Comparison of ENCODE assay signal across 24 cellular contexts in genomic region chr2:126785862-126786261, GRCh38.
DNase-seq lines count a peak whose midpoint lies in the region; ATAC-seq and TF ChIP-seq lines count a peak whose summit lies in the region.
"Had no signal": no experiment of that assay in that cellular context is flagged by ENCODE, and none has a peak within 500 bp of the region (broad histone marks: within the 10 kb centered on the region; RNA-seq: fewer than 3 reads in every experiment).

No MANE protein-coding gene starts in this region.

- peak overlapping the region; percentile 31 for H3K27ac Mint-ChIP-seq in activated naive CD4-positive, alpha-beta T cell treated with anti-CD3 and anti-CD28 coated beads, Interleukin-2, amount 50 U/mL, for 24 hours
- no peak overlapping the region for H3K27ac Mint-ChIP-seq in activated T-helper 17 cell treated with anti-CD3 and anti-CD28 coated beads, Interleukin-2, amount 50 U/mL, for 72 hours
- peak overlapping the region; percentile 43 for H3K27ac Mint-ChIP-seq in neural progenitor cell
- H3K27ac Mint-ChIP-seq: CD4-positive, alpha-beta T cell had no signal

- H3K27me3 Mint-ChIP-seq in activated naive CD4-positive, alpha-beta T cell treated with anti-CD3 and anti-CD28 coated beads, Interleukin-2, amount 50 U/mL, for 24 hours = peaks cover 2% of the 10 kb centered on the region
- peaks cover 7% of the 10 kb centered on the region for H3K27me3 Mint-ChIP-seq in activated T-helper 17 cell treated with anti-CD3 and anti-CD28 coated beads, Interleukin-2, amount 50 U/mL, for 72 hours
- H3K27me3 Mint-ChIP-seq in neural progenitor cell (ENCODE audit: insufficient read depth, low read depth) = peaks cover 12% of the 10 kb centered on the region

- TF ChIP-seq CTCF in neural progenitor cell (IDR thresholded peaks at IDR 0.05) (no peak), spleen (IDR thresholded peaks at IDR 0.05 in 8 of 11, conservative IDR thresholded peaks at IDR 0.05 in 3 of 11) (no peak)

- H2AFZ ChIP-seq in neural progenitor cell (replicated peaks) = no peak overlapping the region

- no peaks in the 10 kb centered on the region for H3K36me3 ChIP-seq in neural progenitor cell
- H3K36me3 ChIP-seq in spleen = no peaks in the 10 kb centered on the region
- H3K36me3 ChIP-seq: BE2C; BLaER1 treated with 17β-estradiol and CSF1 and Interleukin-3, amounts not matched to agents 10 nM and 100 nM had no signal

- no peak for TF ChIP-seq POLR2A in spleen (IDR thresholded peaks at IDR 0.05)

- H3K4me1 ChIP-seq in neural progenitor cell = no peaks in the 10 kb centered on the region
- H3K4me1 ChIP-seq in spleen = no peaks in the 10 kb centered on the region
- H3K4me1 ChIP-seq: A549; BE2C; BLaER1 treated with 17β-estradiol and CSF1 and Interleukin-3, amounts not matched to agents 10 nM and 100 nM had no signal

- no peaks in the 10 kb centered on the region for H3K27me3 ChIP-seq in neural progenitor cell
- peaks cover 0 to 29% (median 0%) of the 10 kb centered on the region in 7 donors for H3K27me3 ChIP-seq in spleen (replicated peaks in 1 of 7)
- H3K27me3 ChIP-seq: BE2C; BLaER1 treated with 17β-estradiol and CSF1 and Interleukin-3, amounts not matched to agents 10 nM and 100 nM had no signal

- H3K4me1 Mint-ChIP-seq in activated naive CD4-positive, alpha-beta T cell treated with anti-CD3 and anti-CD28 coated beads, Interleukin-2, amount 50 U/mL, for 24 hours = no peaks in the 10 kb centered on the region
- no peaks in the 10 kb centered on the region for H3K4me1 Mint-ChIP-seq in activated T-helper 17 cell treated with anti-CD3 and anti-CD28 coated beads, Interleukin-2, amount 50 U/mL, for 72 hours
- H3K4me1 Mint-ChIP-seq in neural progenitor cell = peaks cover 3% of the 10 kb centered on the region
- H3K4me1 Mint-ChIP-seq: CD14-positive monocyte; CD8-positive, alpha-beta memory T cell had no signal

- ATAC-seq in activated T-helper 17 cell treated with anti-CD3 and anti-CD28 coated beads, Interleukin-2, amount 50 U/mL, for 72 hours (replicated peaks) = peak; percentile 71
- ATAC-seq: A549, GM12878 had no signal

- no peak overlapping the region for H3K9ac ChIP-seq in neural progenitor cell
- H3K9ac ChIP-seq: BLaER1 treated with 17β-estradiol and CSF1 and Interleukin-3, amounts not matched to agents 10 nM and 100 nM had no signal

- H3K4me3 ChIP-seq in neural progenitor cell (no peak overlapping the region), spleen (no peak overlapping the region)
- H3K4me3 ChIP-seq: A549; BLaER1 treated with 17β-estradiol and CSF1 and Interleukin-3, amounts not matched to agents 10 nM and 100 nM; GM12878 had no signal

- 82 to 92% (median 86%) methylated on average over 2 of the region's 2 CpGs for WGBS in spleen, 5 donors

- H3K4me2 ChIP-seq in neural progenitor cell = no peak overlapping the region
- H3K4me2 ChIP-seq: A549; BLaER1 treated with 17β-estradiol and CSF1 and Interleukin-3, amounts not matched to agents 10 nM and 100 nM had no signal

- H3K9me3 Mint-ChIP-seq in activated naive CD4-positive, alpha-beta T cell treated with anti-CD3 and anti-CD28 coated beads, Interleukin-2, amount 50 U/mL, for 24 hours = no peaks in the 10 kb centered on the region
- no peaks in the 10 kb centered on the region for H3K9me3 Mint-ChIP-seq in activated T-helper 17 cell treated with anti-CD3 and anti-CD28 coated beads, Interleukin-2, amount 50 U/mL, for 72 hours
- no peaks in the 10 kb centered on the region for H3K9me3 Mint-ChIP-seq in neural progenitor cell
- H3K9me3 Mint-ChIP-seq: CD14-positive monocyte; CD4-positive, alpha-beta T cell; CD8-positive, alpha-beta memory T cell had no signal

- H3K9me3 ChIP-seq in neural progenitor cell (ENCODE audit: low read depth) = no peaks in the 10 kb centered on the region
- no peaks in the 10 kb centered on the region for H3K9me3 ChIP-seq in spleen
- H3K9me3 ChIP-seq: A549; BE2C; BLaER1 treated with 17β-estradiol and CSF1 and Interleukin-3, amounts not matched to agents 10 nM and 100 nM had no signal

- H3K4me3 Mint-ChIP-seq in activated naive CD4-positive, alpha-beta T cell treated with anti-CD3 and anti-CD28 coated beads, Interleukin-2, amount 50 U/mL, for 24 hours = no peak overlapping the region
- H3K4me3 Mint-ChIP-seq in activated T-helper 17 cell treated with anti-CD3 and anti-CD28 coated beads, Interleukin-2, amount 50 U/mL, for 72 hours = no peak overlapping the region
- no peak overlapping the region for H3K4me3 Mint-ChIP-seq in neural progenitor cell
- H3K4me3 Mint-ChIP-seq: CD14-positive monocyte; CD4-positive, alpha-beta T cell; CD8-positive, alpha-beta memory T cell had no signal

- H3K36me3 Mint-ChIP-seq in activated naive CD4-positive, alpha-beta T cell treated with anti-CD3 and anti-CD28 coated beads, Interleukin-2, amount 50 U/mL, for 24 hours = no peaks in the 10 kb centered on the region
- H3K36me3 Mint-ChIP-seq in activated T-helper 17 cell treated with anti-CD3 and anti-CD28 coated beads, Interleukin-2, amount 50 U/mL, for 72 hours (ENCODE audit: low read depth) = no peaks in the 10 kb centered on the region
- no peaks in the 10 kb centered on the region for H3K36me3 Mint-ChIP-seq in neural progenitor cell
- H3K36me3 Mint-ChIP-seq: CD14-positive monocyte; CD8-positive, alpha-beta memory T cell had no signal

- no peaks in the 10 kb centered on the region for H4K20me1 ChIP-seq in neural progenitor cell (ENCODE audit: low read depth)
- H4K20me1 ChIP-seq: BLaER1 treated with 17β-estradiol and CSF1 and Interleukin-3, amounts not matched to agents 10 nM and 100 nM had no signal

- H3K27ac ChIP-seq in neural progenitor cell (no peak overlapping the region), spleen (no peak overlapping the region)
- H3K27ac ChIP-seq: A549; BLaER1 treated with 17β-estradiol and CSF1 and Interleukin-3, amounts not matched to agents 10 nM and 100 nM had no signal

- intact Hi-C loops in spleen (cut with DNase I; ENCODE audit: low total_unique reads) = no loop called here

- no peaks in the 10 kb centered on the region for H3F3A ChIP-seq in neural progenitor cell (ENCODE audit: low read depth)

- DNase-seq in activated naive CD4-positive, alpha-beta T cell treated with anti-CD3 and anti-CD28 coated beads, Interleukin-2, amount 50 U/mL, for 16 hours = no peak
- DNase-seq in neural progenitor cell (ENCODE audit: low spot score) (no peak), spleen (peak; percentile 41), HK-2 (ENCODE audit: unreplicated experiment) (no peak)
- DNase-seq in stimulated activated CD4-positive, alpha-beta T cell treated with anti-CD3 and anti-CD28 coated beads, Interleukin-2, amount 100 ng/mL, for 48 hours = no peak
- DNase-seq: 8988T; ACHN; AML-193; BE2C; CD8-positive, alpha-beta memory T cell; DMS 273 treated with DMSO at 0.1 percent for 48 hours; DMS79; EL; GDM1; GOT3; H7; HCEC 1CT had no signal

- H3K79me2 ChIP-seq in neural progenitor cell (ENCODE audit: low read depth) = no peaks in the 10 kb centered on the region
